ENCODE assay signal across 2 cellular contexts in genomic region chr5:151815051-151815450, GRCh38.
TF ChIP-seq lines count a peak whose summit lies in the region.

No MANE protein-coding gene starts in this region.

TF ChIP-seq in GM23338, 12 proteins besides CTCF, POLR2A, EP300 and RAD21:
- no peak for TF ChIP-seq ZNF114 (CRISPR knock-in tag; IDR thresholded peaks at IDR 0.05)
- no peak for TF ChIP-seq REST (IDR thresholded peaks at IDR 0.05; ENCODE audit: unreplicated experiment)
- no peak for TF ChIP-seq POLR2AphosphoS5 (IDR thresholded peaks at IDR 0.05; ENCODE audit: low read depth)
- no peak for TF ChIP-seq EZH2 (IDR thresholded peaks at IDR 0.05; ENCODE audit: low read depth, unreplicated experiment)
- TF ChIP-seq ZNF462 (CRISPR knock-in tag; IDR thresholded peaks at IDR 0.05) = no peak

TF ChIP-seq in GM12878, 131 proteins besides CTCF, POLR2A, EP300 and RAD21:
- TF ChIP-seq RAD51 (IDR thresholded peaks at IDR 0.05) (no peak), IKZF1 (conservative IDR thresholded peaks at IDR 0.05) (no peak), POLR2AphosphoS5 (IDR thresholded peaks at IDR 0.05; ENCODE audit: low read length) (peak; percentile 26; the same call in 1 of the 2 replicates)
